6 cellular contexts compared by ENCODE assay signal in genomic region chr3:189117087-189117486, GRCh38. TPM values are rescaled to one million over a fixed set of nuclear protein-coding genes. Genes with fewer than 3 reads are reported as not detected.
"Had no signal": no experiment of that assay in that cellular context is flagged by ENCODE, and none has a peak within 500 bp of the region (broad histone marks: within the 10 kb centered on the region; RNA-seq: fewer than 3 reads in every experiment).

No MANE protein-coding gene starts in this region.

- DNase-seq: H9, HCEC 1CT, IMR-90 had no signal

- H3K4me3 ChIP-seq: GM23338, K562 had no signal

- ATAC-seq: GM23338, K562 had no signal

RNA-seq across cellular contexts. Expression of gene TPRG1, which starts 54.7 kb away (rescaled TPM):
- total RNA-seq: HT-29, IMR-90, K562 had no signal
